In the genomic region with DNA sequence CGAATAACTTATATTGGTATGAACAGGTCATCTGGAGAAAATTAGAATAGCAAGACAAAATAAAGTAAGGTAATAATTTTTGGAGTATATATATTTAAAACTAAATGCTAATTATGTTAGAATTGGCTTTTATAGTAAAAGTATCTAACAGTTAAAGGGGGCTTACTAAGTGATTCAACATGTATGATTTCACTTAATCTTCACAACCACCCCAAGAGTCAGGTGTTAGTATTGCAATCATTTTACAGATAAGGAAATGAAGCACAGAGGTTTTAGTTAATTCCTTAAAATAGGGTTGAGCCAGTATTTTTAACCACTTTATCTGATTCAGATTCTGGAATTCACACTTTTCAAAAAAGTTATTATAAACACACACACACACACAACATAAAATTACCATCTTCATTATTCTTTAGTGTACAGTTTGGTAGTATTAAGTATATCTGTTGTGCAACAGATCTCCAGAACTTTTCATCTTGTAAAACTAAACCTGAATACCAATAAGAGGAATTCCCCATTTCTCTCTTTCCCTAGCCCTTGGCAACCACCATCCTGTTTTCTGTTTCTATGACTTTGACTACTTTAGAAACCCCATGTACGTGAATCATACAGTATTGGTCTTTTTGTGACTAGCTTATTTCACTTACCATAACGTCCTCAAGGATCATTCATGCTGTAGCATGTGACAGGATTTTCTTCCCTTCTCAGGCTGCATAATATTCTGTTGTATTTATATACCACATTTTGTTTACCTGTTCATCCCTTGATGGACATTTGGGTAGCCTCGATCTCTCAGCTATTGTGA, we compare ENCODE assay signal across 20 cellular contexts. TPM values are rescaled to one million over a fixed set of nuclear protein-coding genes. Genes with fewer than 3 reads are reported as not detected.
DNase-seq lines count a peak whose midpoint lies in the region; ATAC-seq and TF ChIP-seq lines count a peak whose summit lies in the region.
"Had no signal": no experiment of that assay in that cellular context is flagged by ENCODE, and none has a peak within 500 bp of the region (broad histone marks: within the 10 kb centered on the region; RNA-seq: fewer than 3 reads in every experiment).

No MANE protein-coding gene starts in this region.

- H3K4me2 ChIP-seq in DND-41 (ENCODE audit: insufficient read depth, low read length) (no peak overlapping the region), PC-9 (no peak overlapping the region)
- H3K4me2 ChIP-seq: BLaER1 treated with 17β-estradiol and CSF1 and Interleukin-3, amounts not matched to agents 10 nM and 100 nM had no signal

- no peaks in the 10 kb centered on the region for H3K4me1 Mint-ChIP-seq in progenitor cell of endocrine pancreas (ENCODE audit: low read depth)
- H3K4me1 Mint-ChIP-seq in CD8-positive, alpha-beta memory T cell: peaks cover 9 to 21% (median 16%) of the 10 kb centered on the region in 3 donors

- H3K79me2 ChIP-seq in DND-41 (ENCODE audit: insufficient read depth, low read length): no peaks in the 10 kb centered on the region
- no peaks in the 10 kb centered on the region for H3K79me2 ChIP-seq in PC-9 (ENCODE audit: low read depth)

- H2AFZ ChIP-seq in DND-41 (ENCODE audit: low read depth, low read length) (no peak overlapping the region), PC-9 (no peak overlapping the region)

- intact Hi-C loops in PC-9 (cut with micrococcal nuclease; ENCODE audit: unreplicated experiment): no loop called here

- TF ChIP-seq CTCF in DND-41 (IDR thresholded peaks at IDR 0.05; ENCODE audit: borderline replicate concordance, extremely low read depth, low read length, poor library complexity, severe bottlenecking) (peak; percentile 5), PC-9 (conservative IDR thresholded peaks at IDR 0.05) (peak; percentile 23; the same call in 1 of the 2 replicates), progenitor cell of endocrine pancreas (IDR thresholded peaks at IDR 0.05; ENCODE audit: unreplicated experiment) (peak; percentile 28)

- H3K27me3 ChIP-seq in DND-41 (ENCODE audit: insufficient read depth, low read length, poor library complexity): peaks cover 11% of the 10 kb centered on the region
- no peaks in the 10 kb centered on the region for H3K27me3 ChIP-seq in PC-9 (ENCODE audit: insufficient read depth, low read depth)
- H3K27me3 ChIP-seq in CD8-positive, alpha-beta memory T cell (ENCODE audit: insufficient read depth, low read length, poor library complexity, severe bottlenecking): no peaks in the 10 kb centered on the region
- H3K27me3 ChIP-seq: BLaER1 treated with 17β-estradiol and CSF1 and Interleukin-3, amounts not matched to agents 10 nM and 100 nM had no signal

- DNase-seq in activated CD4-positive, CD25-positive, alpha-beta regulatory T cell treated with anti-CD3 and anti-CD28 coated beads, Interleukin-2, amount 50 U/mL, for 72 hours: no peak
- DNase-seq in DND-41 (no peak), PC-9 (no peak), progenitor cell of endocrine pancreas (ENCODE audit: low spot score, unreplicated experiment) (no peak), RKO (ENCODE audit: low spot score) (no peak), foreskin melanocyte (no peak)
- DNase-seq in CD8-positive, alpha-beta memory T cell: no peak
- DNase-seq: 8988T; Caco-2; HCEC 1CT; NCI-H1092 treated with DMSO at 0.1 percent for 48 hours; NCI-H1694; NCI-H69; NK-92 treated with Interleukin-12 subunit alpha and Interleukin-12 subunit beta, amount 100 ng/mL, for 24 hours; SHP77 had no signal

- BruUV-seq in PC-9 (replicated peaks; lab: Mats Ljungman, UMichigan): no TSS peak

- no peaks in the 10 kb centered on the region for H3K36me3 ChIP-seq in DND-41 (ENCODE audit: insufficient read depth, low read length)
- H3K36me3 ChIP-seq in PC-9 (ENCODE audit: low read depth): no peaks in the 10 kb centered on the region
- peaks cover 3% of the 10 kb centered on the region for H3K36me3 ChIP-seq in CD8-positive, alpha-beta memory T cell (ENCODE audit: insufficient read depth, low read length)

- peak; percentile 53 to 81 for ATAC-seq in activated CD4-positive, CD25-positive, alpha-beta regulatory T cell treated with anti-CD3 and anti-CD28 coated beads, Interleukin-2, amount 50 U/mL, for 24 hours
- no peak for ATAC-seq in DND-41 (ENCODE audit: insufficient read depth, low read depth)
- ATAC-seq: K562, Panc1 had no signal

- H3K27ac ChIP-seq in DND-41 (ENCODE audit: low read length) (no peak overlapping the region), PC-9 (no peak overlapping the region)
- no peak overlapping the region for H3K27ac ChIP-seq in CD8-positive, alpha-beta memory T cell (ENCODE audit: low read depth, low read length)
- H3K27ac ChIP-seq: BLaER1 treated with 17β-estradiol and CSF1 and Interleukin-3, amounts not matched to agents 10 nM and 100 nM; HL-60 had no signal

- no peaks in the 10 kb centered on the region for H3K9me3 ChIP-seq in DND-41 (ENCODE audit: insufficient read depth, low read length, severe bottlenecking)
- H3K9me3 ChIP-seq in PC-9 (ENCODE audit: insufficient read depth, low read depth): no peaks in the 10 kb centered on the region
- H3K9me3 ChIP-seq in CD8-positive, alpha-beta memory T cell (ENCODE audit: low read length): no peaks in the 10 kb centered on the region
- H3K9me3 ChIP-seq: BLaER1 treated with 17β-estradiol and CSF1 and Interleukin-3, amounts not matched to agents 10 nM and 100 nM; Caco-2 had no signal

- no peaks in the 10 kb centered on the region for H3K9me3 Mint-ChIP-seq in progenitor cell of endocrine pancreas (ENCODE audit: low read depth)
- H3K9me3 Mint-ChIP-seq in CD8-positive, alpha-beta memory T cell: no peaks in the 10 kb centered on the region

- H3K4me1 ChIP-seq in DND-41 (ENCODE audit: insufficient read depth, low read length): no peaks in the 10 kb centered on the region
- no peaks in the 10 kb centered on the region for H3K4me1 ChIP-seq in PC-9 (replicated peaks; ENCODE audit: insufficient read depth)
- H3K4me1 ChIP-seq in CD8-positive, alpha-beta memory T cell (ENCODE audit: insufficient read depth, low read length): no peaks in the 10 kb centered on the region
- H3K4me1 ChIP-seq: Caco-2 had no signal

- H3K27ac Mint-ChIP-seq in progenitor cell of endocrine pancreas: no peak overlapping the region
- H3K27ac Mint-ChIP-seq in CD8-positive, alpha-beta memory T cell: peak overlapping the region in 3 of 8 donors; percentile 4 to 64 (median 55)

- no peaks in the 10 kb centered on the region for H3K9me2 ChIP-seq in PC-9 (ENCODE audit: insufficient read depth)

- POLR2A ChIA-PET in PC-9 (lab: Charles Lee; ENCODE audit: unreplicated experiment): no interaction called here
- POLR2A ChIA-PET in CD8-positive, alpha-beta memory T cell (lab: Charles Lee): no interaction called here

- H3K4me3 Mint-ChIP-seq in progenitor cell of endocrine pancreas (ENCODE audit: low read depth): no peak overlapping the region
- no peak overlapping the region for H3K4me3 Mint-ChIP-seq in CD8-positive, alpha-beta memory T cell

- no peaks in the 10 kb centered on the region for H3K27me3 Mint-ChIP-seq in progenitor cell of endocrine pancreas
- H3K27me3 Mint-ChIP-seq in CD8-positive, alpha-beta memory T cell: no peaks in the 10 kb centered on the region

- no peaks in the 10 kb centered on the region for H3K36me3 Mint-ChIP-seq in progenitor cell of endocrine pancreas (ENCODE audit: insufficient read depth)
- peaks cover 4 to 41% (median 12%) of the 10 kb centered on the region in 3 donors for H3K36me3 Mint-ChIP-seq in CD8-positive, alpha-beta memory T cell

- no peaks in the 10 kb centered on the region for H4K20me1 ChIP-seq in DND-41 (ENCODE audit: insufficient read depth, low read length)
- H4K20me1 ChIP-seq in PC-9 (ENCODE audit: insufficient read depth): no peaks in the 10 kb centered on the region
- H4K20me1 ChIP-seq: BLaER1 treated with 17β-estradiol and CSF1 and Interleukin-3, amounts not matched to agents 10 nM and 100 nM had no signal

- no peak overlapping the region for H3K9ac ChIP-seq in DND-41 (ENCODE audit: low read depth, low read length)
- H3K9ac ChIP-seq: BLaER1 treated with 17β-estradiol and CSF1 and Interleukin-3, amounts not matched to agents 10 nM and 100 nM had no signal

- H3F3A ChIP-seq in PC-9 (ENCODE audit: insufficient read depth, low read depth): no peaks in the 10 kb centered on the region

- H3K4me3 ChIP-seq in DND-41 (ENCODE audit: low read depth in 1 of 2, low read length in 2 of 2) (no peak overlapping the region), PC-9 (no peak overlapping the region)
- H3K4me3 ChIP-seq in CD8-positive, alpha-beta memory T cell (ENCODE audit: low read length): no peak overlapping the region
- H3K4me3 ChIP-seq: BLaER1 treated with 17β-estradiol and CSF1 and Interleukin-3, amounts not matched to agents 10 nM and 100 nM; K562 had no signal

- CTCF ChIA-PET in PC-9 (lab: Charles Lee): no interaction called here
- CTCF ChIA-PET in CD8-positive, alpha-beta memory T cell (lab: Charles Lee): interaction anchor here (1.3 kb wide), 1 partner anchor 14 kb away, joined by 3 read pairs; no protein-coding TSS in a partner anchor

RNA-seq across cellular contexts. Expression of gene A2M, which starts 12.5 kb away (rescaled TPM):
- not detected in 2 replicates for total RNA-seq in PC-9 (2021)
- total RNA-seq in progenitor cell of endocrine pancreas: 1.1 and 2.0 TPM in 2 replicates
- 1 to 10 TPM; 1.4 to 1.6 TPM for total RNA-seq in CD8-positive, alpha-beta memory T cell
- 2.2 TPM for polyA plus RNA-seq in CD8-positive, alpha-beta memory T cell
